29 cellular contexts compared by ENCODE assay signal in genomic region chr4:72602396-72602795, GRCh38. TPM values are rescaled to one million over a fixed set of nuclear protein-coding genes. Genes with fewer than 3 reads are reported as not detected.
"Had no signal": no experiment of that assay in that cellular context is flagged by ENCODE, and none has a peak within 500 bp of the region (broad histone marks: within the 10 kb centered on the region; RNA-seq: fewer than 3 reads in every experiment).

No MANE protein-coding gene starts in this region.

- H3K27me3 Mint-ChIP-seq: memory B cell; naive thymus-derived CD4-positive, alpha-beta T cell; natural killer cell treated with Interleukin-12 subunit alpha and Interleukin-12 subunit beta and Interleukin-15 and Interleukin-18, amount 100 ng/mL, for 72 hours; progenitor cell of endocrine pancreas; stimulated activated memory B cell treated with anti-CD40 and anti-IgM and Interleukin-4, amounts not matched to agents 10 μg/mL and 1 μg/mL and 100 μg/mL, for 72 hours; stimulated activated naive CD8-positive, alpha-beta T cell treated with anti-CD3 and anti-CD28 coated beads, Interleukin-15, amount 100 ng/mL, for 72 hours; type B pancreatic cell had no signal

- H3K27ac ChIP-seq: left ventricle myocardium inferior, ovary, right atrium auricular region, right lobe of liver, tibial nerve, uterus had no signal

- H3K4me1 ChIP-seq: left ventricle myocardium inferior, right atrium auricular region, right lobe of liver, tibial nerve, uterus had no signal

- H3K4me1 Mint-ChIP-seq: immature natural killer cell; memory B cell; naive thymus-derived CD4-positive, alpha-beta T cell; stimulated activated memory B cell treated with anti-CD40 and anti-IgM and Interleukin-4, amounts not matched to agents 10 μg/mL and 1 μg/mL and 100 μg/mL, for 72 hours; stimulated activated naive CD8-positive, alpha-beta T cell treated with anti-CD3 and anti-CD28 coated beads, Interleukin-15, amount 100 ng/mL, for 72 hours had no signal

- ATAC-seq: left colon; mucosa of descending colon; naive thymus-derived CD4-positive, alpha-beta T cell; natural killer cell treated with Interleukin-12 subunit alpha and Interleukin-12 subunit beta and Interleukin-15 and Interleukin-18, amount 100 ng/mL, for 72 hours; right lobe of liver; stimulated activated memory B cell treated with anti-CD40 and anti-IgM and Interleukin-4, amounts not matched to agents 10 μg/mL and 1 μg/mL and 100 μg/mL, for 72 hours; stimulated activated naive CD8-positive, alpha-beta T cell treated with anti-CD3 and anti-CD28 coated beads, Interleukin-15, amount 100 ng/mL, for 72 hours had no signal

- H3K4me3 Mint-ChIP-seq: immature natural killer cell; memory B cell; naive thymus-derived CD4-positive, alpha-beta T cell; natural killer cell treated with Interleukin-12 subunit alpha and Interleukin-12 subunit beta and Interleukin-15 and Interleukin-18, amount 100 ng/mL, for 72 hours; stimulated activated memory B cell treated with anti-CD40 and anti-IgM and Interleukin-4, amounts not matched to agents 10 μg/mL and 1 μg/mL and 100 μg/mL, for 72 hours; stimulated activated naive CD8-positive, alpha-beta T cell treated with anti-CD3 and anti-CD28 coated beads, Interleukin-15, amount 100 ng/mL, for 72 hours; type B pancreatic cell had no signal

- H3K27ac Mint-ChIP-seq: immature natural killer cell; memory B cell; naive thymus-derived CD4-positive, alpha-beta T cell; natural killer cell treated with Interleukin-12 subunit alpha and Interleukin-12 subunit beta and Interleukin-15 and Interleukin-18, amount 100 ng/mL, for 72 hours; progenitor cell of endocrine pancreas; stimulated activated memory B cell treated with anti-CD40 and anti-IgM and Interleukin-4, amounts not matched to agents 10 μg/mL and 1 μg/mL and 100 μg/mL, for 72 hours; stimulated activated naive CD8-positive, alpha-beta T cell treated with anti-CD3 and anti-CD28 coated beads, Interleukin-15, amount 100 ng/mL, for 72 hours; type B pancreatic cell had no signal

- H3K36me3 ChIP-seq: left ventricle myocardium inferior, ovary, right atrium auricular region, right lobe of liver, tibial nerve, uterus had no signal

- H3K4me3 ChIP-seq: left ventricle myocardium inferior, lung, mucosa of descending colon, ovary, right atrium auricular region, right lobe of liver, smooth muscle cell, tibial nerve, uterus had no signal

- FAIRE-seq: islet of Langerhans, kidney had no signal

- H3K9me3 ChIP-seq: ovary, right lobe of liver, uterus had no signal

- DNase-seq: hypothalamus; immature natural killer cell; kidney; left colon; left ventricle myocardium inferior; midbrain; mucosa of descending colon; naive thymus-derived CD4-positive, alpha-beta T cell; ovary; right lobe of liver; stimulated activated CD4-positive, alpha-beta T cell treated with anti-CD3 and anti-CD28 coated beads, Interleukin-1b, Interleukin-23, amount 100 ng/mL, for 48 hours; stimulated activated CD4-positive, alpha-beta T cell treated with anti-CD3 and anti-CD28 coated beads, Interleukin-2, amount 100 ng/mL, for 48 hours; stimulated activated CD4-positive, alpha-beta T cell treated with anti-CD3 and anti-CD28 coated beads, Interleukin-4, amount 100 ng/mL, for 4 hours; stimulated activated CD8-positive, alpha-beta memory T cell treated with anti-CD3 and anti-CD28 coated beads, Interleukin-4, amount 100 ng/mL, for 48 hours; stimulated activated naive CD4-positive, alpha-beta T cell treated with Interleukin-2 at 50 U/mL for 16 hours; stimulated activated naive CD8-positive, alpha-beta T cell treated with anti-CD3 and anti-CD28 coated beads, Interleukin-15, amount 100 ng/mL, for 72 hours; substantia nigra; uterus had no signal

- H3K27me3 ChIP-seq: ovary, right atrium auricular region, right lobe of liver, tibial nerve, uterus had no signal

- H3K36me3 Mint-ChIP-seq: immature natural killer cell; memory B cell; naive thymus-derived CD4-positive, alpha-beta T cell; natural killer cell treated with Interleukin-12 subunit alpha and Interleukin-12 subunit beta and Interleukin-15 and Interleukin-18, amount 100 ng/mL, for 72 hours; stimulated activated memory B cell treated with anti-CD40 and anti-IgM and Interleukin-4, amounts not matched to agents 10 μg/mL and 1 μg/mL and 100 μg/mL, for 72 hours had no signal

RNA-seq across cellular contexts. Expression of gene ADAMTS3, which starts 33.4 kb away (rescaled TPM):
- total RNA-seq: myocyte; natural killer cell treated with Interleukin-12 subunit alpha and Interleukin-12 subunit beta and Interleukin-15 and Interleukin-18, amount 100 ng/mL, for 72 hours had no signal
- polyA plus RNA-seq: immature natural killer cell; naive thymus-derived CD4-positive, alpha-beta T cell had no signal
